ENCODE assay signal across 28 cellular contexts in the genomic region with DNA sequence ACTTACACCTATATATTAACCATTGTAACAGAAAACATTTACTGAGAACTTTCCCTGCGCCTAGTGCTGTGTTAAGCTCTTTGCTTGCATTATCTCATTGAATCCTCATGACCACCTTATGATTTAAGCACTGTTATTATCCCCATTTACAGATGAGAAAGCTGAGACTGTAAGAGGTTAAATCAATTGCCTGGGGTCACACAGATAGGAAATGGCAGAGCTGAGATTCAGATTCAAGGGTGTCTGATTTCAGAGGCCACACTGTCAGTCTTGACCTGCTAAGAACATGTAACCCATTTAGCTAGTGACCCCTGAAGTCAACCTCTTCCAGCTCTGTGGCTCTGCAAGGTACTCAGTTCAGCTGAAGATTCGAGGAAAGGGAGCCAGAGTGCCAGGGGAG.
"Had no signal": no experiment of that assay in that cellular context is flagged by ENCODE, and none has a peak within 500 bp of the region (broad histone marks: within the 10 kb centered on the region; RNA-seq: fewer than 3 reads in every experiment).

No MANE protein-coding gene starts in this region.

- H3K9me3 ChIP-seq: gastroesophageal sphincter, heart left ventricle, left lung, lower lobe of right lung, mucosa of descending colon had no signal

- H3K27me3 ChIP-seq: hepatocyte, left lung had no signal

- FAIRE-seq: colon, endometrium, frontal cortex, kidney had no signal

- H3K4me3 ChIP-seq: coronary artery, dorsolateral prefrontal cortex, gastroesophageal sphincter, heart left ventricle, hepatocyte, left lung, lower lobe of right lung, mucosa of descending colon had no signal

- DNase-seq: dermis blood vessel endothelial cell; dorsolateral prefrontal cortex; effector CD8-positive, alpha-beta T cell; effector memory CD8-positive, alpha-beta T cell; endodermal cell; erythroblast; foreskin keratinocyte; heart left ventricle; hypothalamus; immature natural killer cell; islet precursor cell; kidney; kidney glomerular epithelial cell; left colon; left lung; left ventricle myocardium superior; lower lobe of right lung; mesenchymal stem cell; mucosa of descending colon; naive B cell had no signal

- H3K27ac ChIP-seq: coronary artery, dorsolateral prefrontal cortex, epithelial cell of prostate, foreskin keratinocyte, gastroesophageal sphincter, heart left ventricle, hepatocyte, left lung, lower lobe of right lung had no signal

- H3K4me1 ChIP-seq: foreskin keratinocyte, gastroesophageal sphincter, heart left ventricle, left lung, lower lobe of right lung had no signal

- H3K4me2 ChIP-seq: hepatocyte had no signal

- ATAC-seq: effector memory CD8-positive, alpha-beta T cell; esophagus mucosa; foreskin keratinocyte; gastroesophageal sphincter; heart left ventricle; left colon; left lung; left ventricle myocardium superior; mucosa of descending colon had no signal

- H2AFZ ChIP-seq: hepatocyte had no signal

- H3K79me2 ChIP-seq: hepatocyte had no signal

- H3K36me3 ChIP-seq: gastroesophageal sphincter, heart left ventricle, left lung, lower lobe of right lung had no signal
